ENCODE assay signal across 1 cellular context in the genomic region with DNA sequence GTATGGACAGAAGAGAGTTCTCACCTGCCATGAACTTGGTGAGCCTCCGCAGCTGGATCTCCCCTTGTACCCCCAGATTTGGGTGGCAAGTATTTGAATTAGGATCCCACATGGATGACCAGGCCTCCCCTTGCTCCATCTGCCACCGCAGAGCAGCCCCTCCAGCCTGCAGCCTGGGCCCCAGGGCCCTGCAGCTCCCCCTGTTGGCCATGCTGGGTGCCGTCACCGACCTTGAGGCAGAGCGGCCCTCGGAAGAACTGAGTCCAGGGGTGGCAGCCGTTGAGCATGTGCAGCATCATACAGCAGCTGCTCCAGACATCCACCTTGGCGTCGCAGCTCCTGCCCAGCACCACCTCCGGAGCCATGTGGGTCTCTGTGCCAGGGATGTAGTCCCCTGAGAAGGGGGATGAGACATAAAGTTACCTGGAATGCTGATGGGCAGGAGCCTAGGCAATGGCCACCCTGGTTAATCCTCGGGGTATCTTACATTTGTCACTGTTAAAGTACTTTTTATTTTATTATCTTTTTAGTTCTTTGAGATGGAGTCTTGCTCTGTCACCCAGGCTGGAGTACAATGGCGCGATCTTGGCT.
TF ChIP-seq lines count a peak whose summit lies in the region.

No MANE protein-coding gene starts in this region.

TF ChIP-seq in H1, 55 proteins besides CTCF, POLR2A, EP300 and RAD21:
- peak; percentile 15; the same call in 1 of the 2 replicates for TF ChIP-seq CREB1 (IDR thresholded peaks at IDR 0.05)
- TF ChIP-seq, protein P1, sequence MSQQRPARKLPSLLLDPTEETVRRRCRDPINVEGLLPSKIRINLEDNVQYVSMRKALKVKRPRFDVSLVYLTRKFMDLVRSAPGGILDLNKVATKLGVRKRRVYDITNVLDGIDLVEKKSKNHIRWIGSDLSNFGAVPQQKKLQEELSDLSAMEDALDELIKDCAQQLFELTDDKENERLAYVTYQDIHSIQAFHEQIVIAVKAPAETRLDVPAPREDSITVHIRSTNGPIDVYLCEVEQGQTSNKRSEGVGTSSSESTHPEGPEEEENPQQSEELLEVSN (IDR thresholded peaks at IDR 0.05), result 0 out of 2 replicates have a peak, but pooled peaks have one; percentile 21
- TF ChIP-seq GABPA (IDR thresholded peaks at IDR 0.05; ENCODE audit: borderline replicate concordance, insufficient read depth, low read length), result peak; percentile 61; the same call in 1 of the 2 replicates
- TF ChIP-seq, protein P2, sequence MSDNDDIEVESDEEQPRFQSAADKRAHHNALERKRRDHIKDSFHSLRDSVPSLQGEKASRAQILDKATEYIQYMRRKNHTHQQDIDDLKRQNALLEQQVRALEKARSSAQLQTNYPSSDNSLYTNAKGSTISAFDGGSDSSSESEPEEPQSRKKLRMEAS (IDR thresholded peaks at IDR 0.05), result peak; percentile 58
- TF ChIP-seq ZNF274 (IDR thresholded peaks at IDR 0.05; ENCODE audit: borderline replicate concordance, extremely low read depth, low read length), result no peak
TF ChIP-seq in H1: peak in this region for 4.
